Comparison of ENCODE assay signal across 8 cellular contexts in genomic region chr2:96145028-96145939, GRCh38.
DNase-seq lines count a peak whose midpoint lies in the region; ATAC-seq lines count a peak whose summit lies in the region.

A gene with protein sequence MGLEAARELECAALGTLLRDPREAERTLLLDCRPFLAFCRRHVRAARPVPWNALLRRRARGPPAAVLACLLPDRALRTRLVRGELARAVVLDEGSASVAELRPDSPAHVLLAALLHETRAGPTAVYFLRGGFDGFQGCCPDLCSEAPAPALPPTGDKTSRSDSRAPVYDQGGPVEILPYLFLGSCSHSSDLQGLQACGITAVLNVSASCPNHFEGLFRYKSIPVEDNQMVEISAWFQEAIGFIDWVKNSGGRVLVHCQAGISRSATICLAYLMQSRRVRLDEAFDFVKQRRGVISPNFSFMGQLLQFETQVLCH (minus strand): TSS chr2:96145440. CDS start chr2:96145354, 86 bp downstream.

- H3K9me3 ChIP-seq in mucosa of rectum (ENCODE audit: control insufficient read depth in 2 of 2, low read length in 2 of 2), result no peaks in the 10 kb centered on the region

- ATAC-seq in GM18861 (IDR thresholded peaks at IDR 0.05; ENCODE audit: unreplicated experiment), result peak; percentile 37
- ATAC-seq in HG03066 (IDR thresholded peaks at IDR 0.05; ENCODE audit: low read depth, unreplicated experiment), result peak; percentile 47

- H3K36me3 ChIP-seq in mucosa of rectum (ENCODE audit: control insufficient read depth in 2 of 2, insufficient read depth in 2 of 2, low read length in 2 of 2), result no peaks in the 10 kb centered on the region

- no peaks in the 10 kb centered on the region for H3K27me3 ChIP-seq in mucosa of rectum (ENCODE audit: control insufficient read depth in 2 of 2, insufficient read depth in 2 of 2, low read length in 2 of 2)

- H3K4me1 ChIP-seq in mucosa of rectum (ENCODE audit: control insufficient read depth in 2 of 2, insufficient read depth in 2 of 2, low read length in 2 of 2), result peaks cover 26 to 29% of the 10 kb centered on the region in 2 donors

- H3K27ac ChIP-seq in epithelial cell of prostate (peak within 1 kb of the TSS; percentile 21), mucosa of rectum (ENCODE audit: low read depth in 2 of 2, low read length in 2 of 2) (peak within 1 kb of the TSS; percentile 65 to 68)

- H3K4me3 ChIP-seq in mucosa of rectum (ENCODE audit: low read length in 2 of 2), result peak within 1 kb of the TSS; percentile 67 to 70

- H3K9ac ChIP-seq in mucosa of rectum (ENCODE audit: low read depth in 1 of 2, low read length in 2 of 2), result peak within 1 kb of the TSS; percentile 56 to 65

- DNase-seq in AG08395 (ENCODE audit: low spot score), result peak; percentile 71
- DNase-seq in NCI-H774 (lab: John Stamatoyannopoulos, UW), result peak; percentile 52
- peak; percentile 95 for DNase-seq in activated CD8-positive, alpha-beta memory T cell treated with anti-CD3 and anti-CD28 coated beads, Interleukin-2, amount 50 U/mL, for 4 hours
- no peak for DNase-seq in epithelial cell of prostate (ENCODE audit: low read depth, low spot score)
- peak; percentile 95 for DNase-seq in stimulated activated CD8-positive, alpha-beta memory T cell treated with anti-CD3 and anti-CD28 coated beads, Interleukin-4, amount 100 ng/mL, for 48 hours
